ENCODE assay signal across 9 cellular contexts in genomic region chr2:197307933-197308521, GRCh38. TPM values are rescaled to one million over a fixed set of nuclear protein-coding genes. Genes with fewer than 3 reads are reported as not detected.
DNase-seq lines count a peak whose midpoint lies in the region; ATAC-seq and TF ChIP-seq lines count a peak whose summit lies in the region.
"Had no signal": no experiment of that assay in that cellular context is flagged by ENCODE, and none has a peak within 500 bp of the region (broad histone marks: within the 10 kb centered on the region; RNA-seq: fewer than 3 reads in every experiment).

No MANE protein-coding gene starts in this region.

- H3K9me2 ChIP-seq in SU-DHL-6 (replicated peaks; ENCODE audit: insufficient read depth, low read length) = no peaks in the 10 kb centered on the region

- H3K27me3 Mint-ChIP-seq in effector memory CD8-positive, alpha-beta T cell = no peaks in the 10 kb centered on the region

- H3K9ac ChIP-seq in SU-DHL-6 (ENCODE audit: low read length) = peak overlapping the region; percentile 65

- DNase-seq in stimulated activated CD4-positive, alpha-beta T cell treated with anti-CD3 and anti-CD28 coated beads, Interleukin-15, amount 100 ng/mL, for 24 hours = peak; percentile 67
- DNase-seq in stimulated activated CD4-positive, alpha-beta T cell treated with anti-CD3 and anti-CD28 coated beads, Interleukin-12 subunit alpha, Interleukin-12 subunit beta, amount 100 ng/mL, for 4 hours = no peak
- DNase-seq in effector memory CD8-positive, alpha-beta T cell = no peak
- no peak for DNase-seq in upper lobe of right lung
- no peak for DNase-seq in NCI-H1694 (lab: John Stamatoyannopoulos, UW)
- DNase-seq in NCI-H2227 treated with DMSO at 0.1 percent for 48 hours (lab: John Stamatoyannopoulos, UW) = no peak
- DNase-seq: NCI-H526 had no signal

- H3F3A ChIP-seq in SU-DHL-6 (ENCODE audit: insufficient read depth) = peaks cover 51% of the 10 kb centered on the region

- no peak overlapping the region for H2AFZ ChIP-seq in SU-DHL-6 (ENCODE audit: low read depth, low read length, severe bottlenecking)

- no peak for TF ChIP-seq CTCF in SU-DHL-6 (IDR thresholded peaks at IDR 0.05; ENCODE audit: insufficient read depth, low read length, poor library complexity, severe bottlenecking)
- TF ChIP-seq CTCF in upper lobe of right lung (IDR thresholded peaks at IDR 0.05) = no peak

- peaks cover 45 to 68% of the 10 kb centered on the region in 2 donors for H3K4me1 Mint-ChIP-seq in effector memory CD8-positive, alpha-beta T cell (ENCODE audit: low read depth in 2 of 2)

- peak overlapping the region; percentile 2 for H3K4me3 ChIP-seq in SU-DHL-6 (ENCODE audit: insufficient read depth, low read length, poor library complexity, severe bottlenecking)
- peak overlapping the region; percentile 86 for H3K4me3 ChIP-seq in upper lobe of right lung

- peak overlapping the region; percentile 88 for H3K4me2 ChIP-seq in SU-DHL-6 (ENCODE audit: low read depth, low read length, poor library complexity, severe bottlenecking)

- no peaks in the 10 kb centered on the region for H3K27me3 ChIP-seq in SU-DHL-6 (ENCODE audit: low read length)
- no peaks in the 10 kb centered on the region for H3K27me3 ChIP-seq in upper lobe of right lung

- ATAC-seq in effector memory CD8-positive, alpha-beta T cell (replicated peaks) = peak; percentile 10
- ATAC-seq in upper lobe of right lung = no peak
- ATAC-seq in esophagus mucosa = no peak

- H3K9me3 ChIP-seq in SU-DHL-6 (ENCODE audit: insufficient read depth, low read length) = no peaks in the 10 kb centered on the region
- H3K9me3 ChIP-seq in upper lobe of right lung = no peaks in the 10 kb centered on the region

- peaks cover 26% of the 10 kb centered on the region for H3K36me3 Mint-ChIP-seq in effector memory CD8-positive, alpha-beta T cell (ENCODE audit: insufficient read depth)

- H3K4me3 Mint-ChIP-seq in effector memory CD8-positive, alpha-beta T cell = peak overlapping the region; percentile 92 to 93

- 0 out of 2 replicates have a peak, but pooled peaks cover 3% of the 10 kb centered on the region for H4K20me1 ChIP-seq in SU-DHL-6 (ENCODE audit: low read depth, low read length)

- intact Hi-C loops in upper lobe of right lung (cut with DNase I) = loop anchor here (5.0 kb wide), 1 partner anchor 111 kb away; no protein-coding TSS in a partner anchor

- H3K36me3 ChIP-seq in SU-DHL-6 (ENCODE audit: low read length) (no peaks in the 10 kb centered on the region; the same call in 1 of the 2 replicates), upper lobe of right lung (no peaks in the 10 kb centered on the region)

- H3K27ac ChIP-seq in SU-DHL-6 (ENCODE audit: low read depth, low read length) (peak overlapping the region; percentile 73), upper lobe of right lung (peak overlapping the region; percentile 91)

- H3K27ac Mint-ChIP-seq in effector memory CD8-positive, alpha-beta T cell = peak overlapping the region; percentile 90 to 93

- H3K4me1 ChIP-seq in upper lobe of right lung = peaks cover 56% of the 10 kb centered on the region

- peaks cover 74% of the 10 kb centered on the region for H3K79me2 ChIP-seq in SU-DHL-6 (ENCODE audit: insufficient read depth, low read length)

- H3K9me3 Mint-ChIP-seq in effector memory CD8-positive, alpha-beta T cell = no peaks in the 10 kb centered on the region

RNA-seq across cellular contexts. Expression of gene ANKRD44, which starts 2.6 kb away (rescaled TPM):
- total RNA-seq in upper lobe of right lung (51.4 TPM), esophagus mucosa (6.8 TPM)
